In the genomic region with DNA sequence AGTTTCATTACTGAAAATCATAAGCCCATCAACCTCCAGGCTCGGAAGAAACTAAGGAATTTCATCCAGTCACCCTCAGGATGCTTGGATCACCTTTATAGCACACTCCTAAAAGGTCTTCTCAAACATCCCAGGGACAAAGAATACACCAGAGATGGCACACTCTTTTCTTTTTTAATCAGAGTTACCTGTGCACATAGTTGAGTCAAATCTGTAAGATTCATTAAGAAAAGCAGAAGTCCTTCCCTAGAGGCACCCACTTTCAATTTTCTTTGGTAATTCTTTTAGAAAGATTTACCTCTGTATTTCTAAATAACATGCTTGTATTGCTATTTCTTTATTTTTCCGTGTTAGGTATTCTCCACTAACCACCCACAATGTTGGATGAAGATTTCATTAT, we compare ENCODE assay signal across 10 cellular contexts. TPM values are rescaled to one million over a fixed set of nuclear protein-coding genes. Genes with fewer than 3 reads are reported as not detected.
DNase-seq lines count a peak whose midpoint lies in the region; ATAC-seq, FAIRE-seq and TF ChIP-seq lines count a peak whose summit lies in the region.
"Had no signal": no experiment of that assay in that cellular context is flagged by ENCODE, and none has a peak within 500 bp of the region (broad histone marks: within the 10 kb centered on the region; RNA-seq: fewer than 3 reads in every experiment).

No MANE protein-coding gene starts in this region.

- intact Hi-C loops in MCF 10A (cut with micrococcal nuclease): no loop called here

- POLR2A ChIA-PET in MCF 10A (lab: Yijun Ruan, JAX): no interaction called here

- peak overlapping the region; percentile 54 to 85 (median 71) for H3K4me2 ChIP-seq in BLaER1 treated with 17β-estradiol and CSF1 and Interleukin-3, amounts not matched to agents 10 nM and 100 nM

- peaks cover 62 to 99% (median 69%) of the 10 kb centered on the region in 10 experiments for H3K4me1 ChIP-seq in BLaER1 treated with 17β-estradiol and CSF1 and Interleukin-3, amounts not matched to agents 10 nM and 100 nM

- ATAC-seq in HG03342 (IDR thresholded peaks at IDR 0.05; ENCODE audit: unreplicated experiment): peak; percentile 45
- ATAC-seq in activated naive CD8-positive, alpha-beta T cell treated with anti-CD3 and anti-CD28 coated beads, Interleukin-2, amount 50 U/mL, for 24 hours: no peak

- in situ Hi-C loops in GM13977 (cut with MboI; ENCODE audit: low pct_unique_long_range_greater_than_20kb, low sequenced_read_pairs, unreplicated experiment): no loop called here

- FAIRE-seq in HTR-8/SVneo (lab: Jason Lieb, UNC): no peak
- FAIRE-seq: H54 had no signal

- H3K27me3 ChIP-seq in BLaER1 treated with 17β-estradiol and CSF1 and Interleukin-3, amounts not matched to agents 10 nM and 100 nM: no peaks in the 10 kb centered on the region; a peak in 1 of 22 replicates

- no peak for TF ChIP-seq CTCF in GM13977 (IDR thresholded peaks at IDR 0.05; ENCODE audit: extremely low read depth, insufficient read depth, missing control alignments)
- TF ChIP-seq CTCF in MCF 10A (IDR thresholded peaks at IDR 0.05; ENCODE audit: unreplicated experiment): no peak

- peak; percentile 37 for DNase-seq in GM13977 (ENCODE audit: low spot score)
- DNase-seq in activated naive CD8-positive, alpha-beta T cell treated with anti-CD3 and anti-CD28 coated beads, Interleukin-2, amount 50 U/mL, for 24 hours: no peak
- DNase-seq in MCF 10A (ENCODE audit: unreplicated experiment): no peak
- no peak for DNase-seq in HTR-8/SVneo (ENCODE audit: insufficient read length, low spot score)
- DNase-seq in epidermal melanocyte (ENCODE audit: insufficient read length, low spot score): no peak
- no peak for DNase-seq in KG1 (lab: John Stamatoyannopoulos, UW)

- peak overlapping the region in 7 of 11 experiments; percentile 20 to 86 (median 80); a peak in 9 of 22 replicates for H3K27ac ChIP-seq in BLaER1 treated with 17β-estradiol and CSF1 and Interleukin-3, amounts not matched to agents 10 nM and 100 nM

- H3K9me3 Mint-ChIP-seq in activated naive CD8-positive, alpha-beta T cell treated with anti-CD3 and anti-CD28 coated beads, Interleukin-2, amount 50 U/mL, for 24 hours: no peaks in the 10 kb centered on the region
- H3K9me3 Mint-ChIP-seq in MCF 10A (ENCODE audit: unreplicated experiment): peaks cover 8% of the 10 kb centered on the region

- no peak overlapping the region for H3K4me3 ChIP-seq in BLaER1 treated with 17β-estradiol and CSF1 and Interleukin-3, amounts not matched to agents 10 nM and 100 nM

- CTCF ChIA-PET in MCF 10A (lab: Yijun Ruan, JAX): no interaction called here

- no peaks in the 10 kb centered on the region for H3K36me3 Mint-ChIP-seq in activated naive CD8-positive, alpha-beta T cell treated with anti-CD3 and anti-CD28 coated beads, Interleukin-2, amount 50 U/mL, for 24 hours (ENCODE audit: low read depth)
- H3K36me3 Mint-ChIP-seq in MCF 10A (ENCODE audit: insufficient read depth, unreplicated experiment): no peaks in the 10 kb centered on the region

- no peaks in the 10 kb centered on the region for H4K20me1 ChIP-seq in BLaER1 treated with 17β-estradiol and CSF1 and Interleukin-3, amounts not matched to agents 10 nM and 100 nM

- H3K4me1 Mint-ChIP-seq in activated naive CD8-positive, alpha-beta T cell treated with anti-CD3 and anti-CD28 coated beads, Interleukin-2, amount 50 U/mL, for 24 hours: peaks cover 67% of the 10 kb centered on the region
- H3K4me1 Mint-ChIP-seq in MCF 10A (ENCODE audit: insufficient read depth, unreplicated experiment): peaks cover 17% of the 10 kb centered on the region

- no peak overlapping the region for H3K4me3 Mint-ChIP-seq in activated naive CD8-positive, alpha-beta T cell treated with anti-CD3 and anti-CD28 coated beads, Interleukin-2, amount 50 U/mL, for 24 hours
- no peak overlapping the region for H3K4me3 Mint-ChIP-seq in MCF 10A (ENCODE audit: unreplicated experiment)

- peaks cover 0 to 12% (median 0%) of the 10 kb centered on the region in 11 experiments; a peak in 4 of 22 replicates for H3K9me3 ChIP-seq in BLaER1 treated with 17β-estradiol and CSF1 and Interleukin-3, amounts not matched to agents 10 nM and 100 nM (replicated peaks in 1 of 11)

- H3K36me3 ChIP-seq in BLaER1 treated with 17β-estradiol and CSF1 and Interleukin-3, amounts not matched to agents 10 nM and 100 nM: no peaks in the 10 kb centered on the region

- peak overlapping the region; percentile 77 for H3K27ac Mint-ChIP-seq in activated naive CD8-positive, alpha-beta T cell treated with anti-CD3 and anti-CD28 coated beads, Interleukin-2, amount 50 U/mL, for 24 hours
- H3K27ac Mint-ChIP-seq in MCF 10A (ENCODE audit: low read depth, unreplicated experiment): no peak overlapping the region

- peak overlapping the region in 3 of 11 experiments; percentile 41 to 56 (median 54); a peak in 2 of 22 replicates for H3K9ac ChIP-seq in BLaER1 treated with 17β-estradiol and CSF1 and Interleukin-3, amounts not matched to agents 10 nM and 100 nM

- no TSS peak for BruUV-seq in MCF 10A (replicated peaks; lab: Mats Ljungman, UMichigan)

- peaks cover 2% of the 10 kb centered on the region for H3K27me3 Mint-ChIP-seq in activated naive CD8-positive, alpha-beta T cell treated with anti-CD3 and anti-CD28 coated beads, Interleukin-2, amount 50 U/mL, for 24 hours
- H3K27me3 Mint-ChIP-seq in MCF 10A (ENCODE audit: insufficient read depth, unreplicated experiment): no peaks in the 10 kb centered on the region

RNA-seq across cellular contexts. Expression of a gene that starts 50.6 kb away (rescaled TPM):
- total RNA-seq in MCF 10A (2022): 13.8 and 22.0 TPM in 2 replicates
- total RNA-seq: HT-29 had no signal
